ENCODE assay signal across 22 cellular contexts in genomic region chr7:27105161-27106122, GRCh38. TPM values are rescaled to one million over a fixed set of nuclear protein-coding genes. Genes with fewer than 3 reads are reported as not detected.
DNase-seq lines count a peak whose midpoint lies in the region; ATAC-seq and TF ChIP-seq lines count a peak whose summit lies in the region.
"Had no signal": no experiment of that assay in that cellular context is flagged by ENCODE, and none has a peak within 500 bp of the region (broad histone marks: within the 10 kb centered on the region; RNA-seq: fewer than 3 reads in every experiment).

No MANE protein-coding gene starts in this region.

- intact Hi-C loops in body of pancreas (cut with DNase I), result no loop called here

- peak overlapping the region; percentile 31 for H3K4me3 ChIP-seq in fibroblast of the aortic adventitia (ENCODE audit: low read depth, low read length)
- H3K4me3 ChIP-seq in neural cell (ENCODE audit: low read length), result no peak overlapping the region
- H3K4me3 ChIP-seq in urinary bladder (ENCODE audit: low read depth, low read length), result no peak overlapping the region
- no peak overlapping the region for H3K4me3 ChIP-seq in body of pancreas
- H3K4me3 ChIP-seq: cardiac muscle cell, PC-9 had no signal

- H3K9me3 ChIP-seq in neural cell (ENCODE audit: low read length) (no peaks in the 10 kb centered on the region), body of pancreas (no peaks in the 10 kb centered on the region)
- H3K9me3 ChIP-seq: neutrophil, suprapubic skin had no signal

- peaks cover 100% of the 10 kb centered on the region for H3K27me3 ChIP-seq in neural cell (ENCODE audit: insufficient read depth, low read depth, low read length)
- H3K27me3 ChIP-seq in body of pancreas, result peaks cover 0 to 63% of the 10 kb centered on the region in 2 donors
- H3K27me3 ChIP-seq: suprapubic skin had no signal

- DNase-seq in astrocyte of the hippocampus (ENCODE audit: low read depth, low spot score), result peak; percentile 4
- peak; percentile 44 for DNase-seq in fibroblast of the aortic adventitia (ENCODE audit: low read depth)
- no peak for DNase-seq in stimulated activated CD8-positive, alpha-beta memory T cell treated with anti-CD3 and anti-CD28 coated beads, Interleukin-4, amount 100 ng/mL, for 48 hours
- DNase-seq in body of pancreas, result no peak
- DNase-seq in kidney glomerular epithelial cell (lab: John Stamatoyannopoulos, UW), result no peak
- DNase-seq: activated B cell treated with CpG ODN at 0.5 μM for 24 hours; activated CD8-positive, alpha-beta memory T cell treated with anti-CD3 and anti-CD28 coated beads, Interleukin-2, amount 10 ng/mL, durations not matched to agents 7 days and 5 days; activated gamma-delta T cell treated with Interleukin-2 at 50 U/mL for 16 hours; C1 segment of cervical spinal cord; DMS79; head of caudate nucleus; Kasumi-1; left colon; NCI-H1930; NCI-H526; PC-9 had no signal

- H3K4me1 ChIP-seq in urinary bladder (ENCODE audit: insufficient read depth) (peaks cover 2% of the 10 kb centered on the region), body of pancreas (peaks cover 14% of the 10 kb centered on the region)

- H3K27ac ChIP-seq in neural cell (ENCODE audit: low read length) (no peak overlapping the region), urinary bladder (ENCODE audit: low read depth) (peak overlapping the region; percentile 19), body of pancreas (peak overlapping the region in 2 of 4 donors; percentile 59 to 66)
- H3K27ac ChIP-seq: cardiac muscle cell, HL-60, neutrophil, PC-9, suprapubic skin had no signal

- no peaks in the 10 kb centered on the region for H3K9me2 ChIP-seq in neural cell (ENCODE audit: insufficient read depth, low read length)

- H4K20me1 ChIP-seq in neural cell (ENCODE audit: insufficient read depth), result no peaks in the 10 kb centered on the region

- no peak for ATAC-seq in body of pancreas
- ATAC-seq: activated CD8-positive, alpha-beta memory T cell treated with anti-CD3 and anti-CD28 coated beads, Interleukin-2, amount 10 ng/mL, durations not matched to agents 7 days and 5 days had no signal

- WGBS in urinary bladder, result 89% methylated on average over 15 of the region's 15 CpGs
- 34 to 35% methylated on average over 15 of the region's 15 CpGs for WGBS in body of pancreas, 2 donors

- TF ChIP-seq POLR2A in body of pancreas (IDR thresholded peaks at IDR 0.05), result no peak

- no peaks in the 10 kb centered on the region for H3K79me2 ChIP-seq in neural cell (replicated peaks; ENCODE audit: insufficient read depth, low read length)

- no peaks in the 10 kb centered on the region for H3F3A ChIP-seq in neural cell (ENCODE audit: insufficient read depth, low read length, poor library complexity, severe bottlenecking)

- no peak overlapping the region for H3K9ac ChIP-seq in neural cell (ENCODE audit: low read length)

- no peak for TF ChIP-seq EP300 in neural cell (conservative IDR thresholded peaks at IDR 0.05; ENCODE audit: poor library complexity, severe bottlenecking)

- H2AFZ ChIP-seq in neural cell (ENCODE audit: low read depth, low read length), result no peak overlapping the region
- H2AFZ ChIP-seq: PC-9 had no signal

- H3K36me3 ChIP-seq in neural cell (ENCODE audit: insufficient read depth, low read length) (no peaks in the 10 kb centered on the region), urinary bladder (ENCODE audit: insufficient read depth) (no peaks in the 10 kb centered on the region), body of pancreas (replicated peaks in 1 of 2; ENCODE audit: insufficient read depth in 1 of 2, low read depth in 2 of 2) (no peaks in the 10 kb centered on the region)
- H3K36me3 ChIP-seq: cardiac muscle cell had no signal

- no peak overlapping the region for H3K4me2 ChIP-seq in neural cell (ENCODE audit: low read length)
- H3K4me2 ChIP-seq: PC-9 had no signal

- TF ChIP-seq RAD21 in neural cell (conservative IDR thresholded peaks at IDR 0.05), result no peak

- TF ChIP-seq CTCF in fibroblast of the aortic adventitia (IDR thresholded peaks at IDR 0.05; ENCODE audit: insufficient read depth, low read length), result no peak
- no peak for TF ChIP-seq CTCF in neural cell (IDR thresholded peaks at IDR 0.05; ENCODE audit: poor library complexity, severe bottlenecking)
- TF ChIP-seq CTCF in body of pancreas (IDR thresholded peaks at IDR 0.05), result no peak

TF ChIP-seq in neural cell, 6 proteins besides CTCF, POLR2A, EP300 and RAD21:
- TF ChIP-seq EZH2 (IDR thresholded peaks at IDR 0.05; ENCODE audit: borderline replicate concordance, insufficient read depth, low read length, poor library complexity, severe bottlenecking), result peak; percentile 40
- TF ChIP-seq, protein P1, sequence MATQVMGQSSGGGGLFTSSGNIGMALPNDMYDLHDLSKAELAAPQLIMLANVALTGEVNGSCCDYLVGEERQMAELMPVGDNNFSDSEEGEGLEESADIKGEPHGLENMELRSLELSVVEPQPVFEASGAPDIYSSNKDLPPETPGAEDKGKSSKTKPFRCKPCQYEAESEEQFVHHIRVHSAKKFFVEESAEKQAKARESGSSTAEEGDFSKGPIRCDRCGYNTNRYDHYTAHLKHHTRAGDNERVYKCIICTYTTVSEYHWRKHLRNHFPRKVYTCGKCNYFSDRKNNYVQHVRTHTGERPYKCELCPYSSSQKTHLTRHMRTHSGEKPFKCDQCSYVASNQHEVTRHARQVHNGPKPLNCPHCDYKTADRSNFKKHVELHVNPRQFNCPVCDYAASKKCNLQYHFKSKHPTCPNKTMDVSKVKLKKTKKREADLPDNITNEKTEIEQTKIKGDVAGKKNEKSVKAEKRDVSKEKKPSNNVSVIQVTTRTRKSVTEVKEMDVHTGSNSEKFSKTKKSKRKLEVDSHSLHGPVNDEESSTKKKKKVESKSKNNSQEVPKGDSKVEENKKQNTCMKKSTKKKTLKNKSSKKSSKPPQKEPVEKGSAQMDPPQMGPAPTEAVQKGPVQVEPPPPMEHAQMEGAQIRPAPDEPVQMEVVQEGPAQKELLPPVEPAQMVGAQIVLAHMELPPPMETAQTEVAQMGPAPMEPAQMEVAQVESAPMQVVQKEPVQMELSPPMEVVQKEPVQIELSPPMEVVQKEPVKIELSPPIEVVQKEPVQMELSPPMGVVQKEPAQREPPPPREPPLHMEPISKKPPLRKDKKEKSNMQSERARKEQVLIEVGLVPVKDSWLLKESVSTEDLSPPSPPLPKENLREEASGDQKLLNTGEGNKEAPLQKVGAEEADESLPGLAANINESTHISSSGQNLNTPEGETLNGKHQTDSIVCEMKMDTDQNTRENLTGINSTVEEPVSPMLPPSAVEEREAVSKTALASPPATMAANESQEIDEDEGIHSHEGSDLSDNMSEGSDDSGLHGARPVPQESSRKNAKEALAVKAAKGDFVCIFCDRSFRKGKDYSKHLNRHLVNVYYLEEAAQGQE (IDR thresholded peaks at IDR 0.05; ENCODE audit: borderline replicate concordance), result no peak
- TF ChIP-seq SMC3 (conservative IDR thresholded peaks at IDR 0.05; ENCODE audit: poor library complexity), result no peak
- TF ChIP-seq TAF1 (IDR thresholded peaks at IDR 0.05; ENCODE audit: low read depth), result no peak
- TF ChIP-seq POLR2AphosphoS5 (IDR thresholded peaks at IDR 0.05), result no peak
- TF ChIP-seq MXI1 (conservative IDR thresholded peaks at IDR 0.05; ENCODE audit: poor library complexity, severe bottlenecking), result no peak

RNA-seq across cellular contexts. Expression of gene HOXA2, which starts 3.0 kb away (rescaled TPM):
- total RNA-seq in fibroblast of the aortic adventitia (ENCODE audit: low replicate concordance), result 0.16 and 3.6 TPM in 2 replicates
- polyA plus RNA-seq in neural cell, result not detected in 2 replicates
- not detected in 2 replicates for polyA minus RNA-seq in neural cell
- total RNA-seq in urinary bladder, result 1.4 TPM
- 1.3 TPM for polyA plus RNA-seq in urinary bladder
- total RNA-seq in body of pancreas, result under 1 TPM in 1 of 2 donors, not detected in 1; 0.66 TPM
- total RNA-seq: activated B cell treated with CpG ODN at 0.5 μM for 24 hours; activated CD8-positive, alpha-beta memory T cell treated with anti-CD3 and anti-CD28 coated beads, Interleukin-2, amount 10 ng/mL, durations not matched to agents 7 days and 5 days had no signal

RNA-seq across cellular contexts. Expression of gene HOXA1, which starts 9.6 kb away (rescaled TPM):
- 0.72 TPM in 1 of 2 replicates, not detected in the other for total RNA-seq in fibroblast of the aortic adventitia (ENCODE audit: low replicate concordance)
- not detected in 2 replicates for polyA plus RNA-seq in neural cell
- not detected in 2 replicates for polyA minus RNA-seq in neural cell
- total RNA-seq in urinary bladder, result 2.0 TPM
- polyA plus RNA-seq in urinary bladder, result 1.6 TPM
- total RNA-seq in body of pancreas, result not detected

RNA-seq across cellular contexts. Expression of gene HOXA4, which starts 25.1 kb away (rescaled TPM):
- 0.57 and 0.99 TPM in 2 replicates for total RNA-seq in fibroblast of the aortic adventitia (ENCODE audit: low replicate concordance)
- polyA plus RNA-seq in neural cell, result not detected in 2 replicates
- not detected in 2 replicates for polyA minus RNA-seq in neural cell
- 1.0 TPM for total RNA-seq in urinary bladder
- polyA plus RNA-seq in urinary bladder, result 6.0 TPM
- total RNA-seq in body of pancreas, result 1 to 10 TPM in 1 of 2 donors, under 1 TPM in 1; 0.78 to 1.6 TPM
- total RNA-seq: activated CD8-positive, alpha-beta memory T cell treated with anti-CD3 and anti-CD28 coated beads, Interleukin-2, amount 10 ng/mL, durations not matched to agents 7 days and 5 days; cardiac muscle cell; PC-9 had no signal

RNA-seq across cellular contexts. Expression of gene HOXA5, which starts 38.0 kb away (rescaled TPM):
- 0.72 and 2.4 TPM in 2 replicates for total RNA-seq in fibroblast of the aortic adventitia (ENCODE audit: low replicate concordance)
- not detected in 2 replicates for polyA plus RNA-seq in neural cell
- not detected in 2 replicates for polyA minus RNA-seq in neural cell
- 12.5 TPM for total RNA-seq in urinary bladder
- 9.9 TPM for polyA plus RNA-seq in urinary bladder
- total RNA-seq in body of pancreas, result 1 to 10 TPM in 1 of 2 donors, under 1 TPM in 1; 0.99 to 2.6 TPM
- total RNA-seq: activated B cell treated with CpG ODN at 0.5 μM for 24 hours; activated CD8-positive, alpha-beta memory T cell treated with anti-CD3 and anti-CD28 coated beads, Interleukin-2, amount 10 ng/mL, durations not matched to agents 7 days and 5 days; cardiac muscle cell had no signal
- polyA plus RNA-seq: cardiac muscle cell had no signal

RNA-seq across cellular contexts. Expression of gene HOXA6, which starts 42.1 kb away (rescaled TPM):
- total RNA-seq in fibroblast of the aortic adventitia (ENCODE audit: low replicate concordance) (not detected in 2 replicates), urinary bladder (8.4 TPM), body of pancreas (not detected)
- polyA plus RNA-seq in neural cell (not detected in 2 replicates), urinary bladder (4.4 TPM)
- polyA minus RNA-seq in neural cell, result not detected in 2 replicates
- total RNA-seq: activated B cell treated with CpG ODN at 0.5 μM for 24 hours; activated CD8-positive, alpha-beta memory T cell treated with anti-CD3 and anti-CD28 coated beads, Interleukin-2, amount 10 ng/mL, durations not matched to agents 7 days and 5 days; cardiac muscle cell had no signal
- polyA plus RNA-seq: cardiac muscle cell had no signal

Comparison
In these comparisons a context has a peak if more than half of its experiments do, and no peak if none do; other contexts are left out.
1. DNase-seq: peak in astrocyte of the hippocampus (single experiment) and fibroblast of the aortic adventitia (single experiment); none in stimulated activated CD8-positive, alpha-beta memory T cell treated with anti-CD3 and anti-CD28 coated beads, Interleukin-4, amount 100 ng/mL, for 48 hours (single experiment), body of pancreas (0 of 4) and kidney glomerular epithelial cell (single experiment).